In the genomic region with DNA sequence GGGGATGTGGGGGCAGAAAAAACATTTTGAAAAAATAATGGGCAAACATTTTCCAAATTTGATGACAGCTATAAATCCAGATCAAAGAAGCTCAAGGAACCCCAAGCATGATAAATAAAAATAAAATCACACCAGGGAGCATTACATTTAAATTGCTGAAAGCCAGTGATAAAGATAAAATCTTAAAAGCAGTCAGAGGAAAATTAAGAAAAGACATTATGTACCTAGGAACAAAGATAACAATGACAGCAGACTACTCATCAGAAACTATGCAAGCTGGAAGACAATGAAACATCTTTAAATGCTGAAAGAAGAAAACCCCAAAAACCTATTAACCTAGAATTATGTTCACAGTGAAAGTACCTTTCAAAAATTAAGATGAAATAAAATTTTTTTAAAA, we compare ENCODE assay signal across 1 cellular context.
TF ChIP-seq lines count a peak whose summit lies in the region.

No MANE protein-coding gene starts in this region.

TF ChIP-seq in HepG2, 621 proteins besides CTCF, POLR2A, EP300 and RAD21 (continued from another document):
- TF ChIP-seq, protein P1, sequence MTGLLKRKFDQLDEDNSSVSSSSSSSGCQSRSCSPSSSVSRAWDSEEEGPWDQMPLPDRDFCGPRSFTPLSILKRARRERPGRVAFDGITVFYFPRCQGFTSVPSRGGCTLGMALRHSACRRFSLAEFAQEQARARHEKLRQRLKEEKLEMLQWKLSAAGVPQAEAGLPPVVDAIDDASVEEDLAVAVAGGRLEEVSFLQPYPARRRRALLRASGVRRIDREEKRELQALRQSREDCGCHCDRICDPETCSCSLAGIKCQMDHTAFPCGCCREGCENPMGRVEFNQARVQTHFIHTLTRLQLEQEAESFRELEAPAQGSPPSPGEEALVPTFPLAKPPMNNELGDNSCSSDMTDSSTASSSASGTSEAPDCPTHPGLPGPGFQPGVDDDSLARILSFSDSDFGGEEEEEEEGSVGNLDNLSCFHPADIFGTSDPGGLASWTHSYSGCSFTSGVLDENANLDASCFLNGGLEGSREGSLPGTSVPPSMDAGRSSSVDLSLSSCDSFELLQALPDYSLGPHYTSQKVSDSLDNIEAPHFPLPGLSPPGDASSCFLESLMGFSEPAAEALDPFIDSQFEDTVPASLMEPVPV (CRISPR knock-in tag; IDR thresholded peaks at IDR 0.05) = no peak
- TF ChIP-seq CREB1 (IDR thresholded peaks at IDR 0.05) = no peak
- no peak for TF ChIP-seq CREB1 (CRISPR knock-in tag; IDR thresholded peaks at IDR 0.05)
